In genomic region chr2:233075141-233075965, GRCh38 we compare ENCODE assay signal across 10 cellular contexts. TPM values are rescaled to one million over a fixed set of nuclear protein-coding genes. Genes with fewer than 3 reads are reported as not detected.
DNase-seq lines count a peak whose midpoint lies in the region; ATAC-seq, FAIRE-seq and TF ChIP-seq lines count a peak whose summit lies in the region.
"Had no signal": no experiment of that assay in that cellular context is flagged by ENCODE, and none has a peak within 500 bp of the region (broad histone marks: within the 10 kb centered on the region; RNA-seq: fewer than 3 reads in every experiment).

No MANE protein-coding gene starts in this region.

- intact Hi-C loops in left ventricle myocardium superior (cut with micrococcal nuclease), result no loop called here
- intact Hi-C loops in Caco-2 (cut with micrococcal nuclease; ENCODE audit: unreplicated experiment), result no loop called here

- CTCF ChIA-PET in CD8-positive, alpha-beta memory T cell (lab: Charles Lee), result interaction anchor here (0.7 to 5.8 kb wide), 7 partner anchors 11 to 178 kb away, joined by 3 to 52 read pairs (median 5); partner anchors contain the start of genes ATG16L1 and INPP5D
- CTCF ChIA-PET in Caco-2 (lab: Charles Lee), result no interaction called here

- peaks cover 29 to 51% (median 45%) of the 10 kb centered on the region in 3 donors for H3K4me1 Mint-ChIP-seq in CD8-positive, alpha-beta memory T cell
- H3K4me1 Mint-ChIP-seq in Caco-2 (ENCODE audit: low read depth, unreplicated experiment), result no peaks in the 10 kb centered on the region

- FAIRE-seq in HTR-8/SVneo (lab: Jason Lieb, UNC), result peak; percentile 90
- FAIRE-seq: G401.6 had no signal

- H3K4me3 Mint-ChIP-seq in CD8-positive, alpha-beta memory T cell, result no peak overlapping the region
- H3K4me3 Mint-ChIP-seq in Caco-2 (ENCODE audit: unreplicated experiment), result no peak overlapping the region

- H3K27ac Mint-ChIP-seq in CD8-positive, alpha-beta memory T cell, result no peak overlapping the region
- H3K27ac Mint-ChIP-seq in Caco-2 (ENCODE audit: unreplicated experiment), result no peak overlapping the region

- DNase-seq in CD8-positive, alpha-beta memory T cell, result no peak
- DNase-seq in HTR-8/SVneo (ENCODE audit: insufficient read length, low spot score), result no peak
- no peak for DNase-seq in left ventricle myocardium superior
- no peak for DNase-seq in AG08396 (ENCODE audit: low spot score)
- no peak for DNase-seq in Caco-2
- no peak for DNase-seq in nucleus accumbens (lab: John Stamatoyannopoulos, UW)
- no peak for DNase-seq in activated gamma-delta T cell (lab: John Stamatoyannopoulos, UW)
- DNase-seq: NCI-H1105 treated with DMSO at 0.1 percent for 48 hours had no signal

- peak overlapping the region; percentile 31 for H3K4me3 ChIP-seq in CD8-positive, alpha-beta memory T cell (ENCODE audit: low read length)
- no peak overlapping the region for H3K4me3 ChIP-seq in Caco-2 (ENCODE audit: low read depth, low read length)

- no peak overlapping the region for H3K27ac ChIP-seq in CD8-positive, alpha-beta memory T cell (ENCODE audit: low read depth, low read length)

- ATAC-seq in GM21381 (IDR thresholded peaks at IDR 0.05; ENCODE audit: unreplicated experiment), result peak; percentile 21
- peak; percentile 53 for ATAC-seq in left ventricle myocardium superior

- peaks cover 14 to 37% (median 16%) of the 10 kb centered on the region in 3 donors for H3K36me3 Mint-ChIP-seq in CD8-positive, alpha-beta memory T cell
- H3K36me3 Mint-ChIP-seq in Caco-2 (ENCODE audit: insufficient read depth, unreplicated experiment), result no peaks in the 10 kb centered on the region

- H3K36me3 ChIP-seq in CD8-positive, alpha-beta memory T cell (ENCODE audit: insufficient read depth, low read length), result peaks cover 11% of the 10 kb centered on the region
- no peaks in the 10 kb centered on the region for H3K36me3 ChIP-seq in Caco-2 (ENCODE audit: control insufficient read depth, insufficient read depth, low read length)

- no peaks in the 10 kb centered on the region for H3K27me3 ChIP-seq in CD8-positive, alpha-beta memory T cell (ENCODE audit: insufficient read depth, low read length, poor library complexity, severe bottlenecking)
- H3K27me3 ChIP-seq in Caco-2 (replicated peaks; ENCODE audit: control insufficient read depth, insufficient read depth, low read length), result no peaks in the 10 kb centered on the region

- peaks cover 83% of the 10 kb centered on the region for H3K4me1 ChIP-seq in CD8-positive, alpha-beta memory T cell (ENCODE audit: insufficient read depth, low read length)
- no peaks in the 10 kb centered on the region for H3K4me1 ChIP-seq in Caco-2

- peaks cover 0 to 4% (median 0%) of the 10 kb centered on the region in 5 donors for H3K9me3 Mint-ChIP-seq in CD8-positive, alpha-beta memory T cell
- H3K9me3 Mint-ChIP-seq in Caco-2 (ENCODE audit: unreplicated experiment), result peaks cover 9% of the 10 kb centered on the region

- no peak for TF ChIP-seq CTCF in Caco-2 (IDR thresholded peaks at IDR 0.05; ENCODE audit: insufficient read depth in 1 of 2, low read depth in 1 of 2, low read length in 1 of 2, severe bottlenecking in 1 of 2, unreplicated experiment in 1 of 2)

- no peaks in the 10 kb centered on the region for H3K9me3 ChIP-seq in CD8-positive, alpha-beta memory T cell (ENCODE audit: low read length)
- H3K9me3 ChIP-seq in Caco-2, result no peaks in the 10 kb centered on the region

- no peaks in the 10 kb centered on the region for H3K27me3 Mint-ChIP-seq in CD8-positive, alpha-beta memory T cell
- no peaks in the 10 kb centered on the region for H3K27me3 Mint-ChIP-seq in Caco-2 (ENCODE audit: insufficient read depth, unreplicated experiment)

- POLR2A ChIA-PET in CD8-positive, alpha-beta memory T cell (lab: Charles Lee), result interaction anchor here (0.8 to 2.5 kb wide), 5 partner anchors 9 to 192 kb away, joined by 3 to 23 read pairs (median 4); partner anchors contain the start of gene INPP5D
- POLR2A ChIA-PET in Caco-2 (lab: Charles Lee), result no interaction called here

- BruUV-seq in Caco-2 (replicated peaks; lab: Mats Ljungman, UMichigan), result no TSS peak

RNA-seq across cellular contexts. Expression of gene INPP5D, which starts 15.2 kb away (rescaled TPM):
- 10 to 100 TPM; 49.3 to 51.0 TPM for total RNA-seq in CD8-positive, alpha-beta memory T cell
- polyA plus RNA-seq in CD8-positive, alpha-beta memory T cell, result 146 TPM
- 5.8 TPM for total RNA-seq in left ventricle myocardium superior
- not detected in 2 replicates for total RNA-seq in Caco-2 (2022)

RNA-seq across cellular contexts. Expression of gene NEU2, which starts 42.9 kb away (rescaled TPM):
- not detected for total RNA-seq in CD8-positive, alpha-beta memory T cell
- polyA plus RNA-seq in CD8-positive, alpha-beta memory T cell, result not detected
- total RNA-seq in left ventricle myocardium superior (not detected), Caco-2 (2022) (not detected in 2 replicates)
